10 cellular contexts compared by ENCODE assay signal in the genomic region with DNA sequence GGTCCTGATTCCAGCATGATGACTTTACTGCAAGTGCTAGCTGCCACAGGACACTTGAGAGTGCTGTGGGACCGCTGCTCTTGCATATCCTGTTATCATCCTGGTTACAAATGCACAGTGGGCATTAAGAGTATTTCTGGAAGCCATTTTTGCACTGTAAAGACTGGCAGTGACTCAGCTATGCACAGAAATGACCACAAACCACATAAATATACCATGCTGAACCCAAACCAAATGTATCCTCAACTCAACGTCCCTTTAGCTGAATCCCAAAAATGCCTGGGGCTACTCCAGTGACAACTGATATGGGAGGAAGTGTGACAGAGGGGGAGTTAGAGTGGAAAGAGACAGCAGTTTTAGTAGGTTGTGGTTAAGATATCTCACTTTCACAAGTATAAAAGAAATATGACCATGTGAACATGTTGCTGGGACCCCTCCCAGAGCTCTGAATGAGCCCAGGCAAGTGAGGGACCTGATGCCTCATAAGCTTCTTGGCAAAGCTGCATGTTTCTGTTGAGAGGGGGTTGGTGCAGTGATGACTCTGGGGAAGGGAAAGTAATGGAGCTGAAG. TPM values are rescaled to one million over a fixed set of nuclear protein-coding genes. Genes with fewer than 3 reads are reported as not detected.
DNase-seq lines count a peak whose midpoint lies in the region; ATAC-seq and TF ChIP-seq lines count a peak whose summit lies in the region.
"Had no signal": no experiment of that assay in that cellular context is flagged by ENCODE, and none has a peak within 500 bp of the region (broad histone marks: within the 10 kb centered on the region; RNA-seq: fewer than 3 reads in every experiment).

No MANE protein-coding gene starts in this region.

- peaks cover 2% of the 10 kb centered on the region for H3K36me3 ChIP-seq in GM06990 (ENCODE audit: control insufficient read depth, insufficient read depth, low read length)
- H3K36me3 ChIP-seq: right lobe of liver had no signal

- peak overlapping the region; percentile 68 for H3K27ac Mint-ChIP-seq in activated T-helper 2 cell treated with anti-CD3 and anti-CD28 coated beads, Interferon-gamma antibody, Interleukin-2, Interleukin-4, amounts not matched to agents 10 μg/mL and 5 μg/mL and 100 μg/mL, durations not matched to agents 14 hours and 24 hours and 36 hours
- H3K27ac Mint-ChIP-seq in CD14-positive monocyte = peak overlapping the region in 2 of 7 donors; percentile 17 to 68

- DNase-seq in GM06990 (ENCODE audit: extremely low read depth, insufficient read length) (peak; percentile 16), CD14-positive monocyte (ENCODE audit: low spot score) (no peak), NCI-H146 treated with DMSO at 0.1 percent for 48 hours (lab: John Stamatoyannopoulos, UW; ENCODE audit: unreplicated experiment) (no peak), RKO (ENCODE audit: low spot score) (no peak), NCI-H774 (lab: John Stamatoyannopoulos, UW) (no peak)
- no peak for DNase-seq in activated T-helper 2 cell treated with anti-CD3 and anti-CD28 coated beads, Interferon-gamma antibody, Interleukin-2, Interleukin-4, amounts not matched to agents 10 μg/mL and 5 μg/mL and 100 μg/mL, durations not matched to agents 14 hours and 24 hours and 36 hours (ENCODE audit: low spot score)
- DNase-seq: DMS79 treated with DMSO at 0.1 percent for 48 hours, right lobe of liver had no signal

- TF ChIP-seq CTCF in GM06990 (IDR thresholded peaks at IDR 0.05; ENCODE audit: insufficient read depth, low read length, poor library complexity, severe bottlenecking) = no peak
- TF ChIP-seq CTCF in CD14-positive monocyte (IDR thresholded peaks at IDR 0.05) = no peak

- intact Hi-C loops in activated T-helper 2 cell treated with anti-CD3 and anti-CD28 coated beads, Interferon-gamma antibody, Interleukin-2, Interleukin-4, amounts not matched to agents 10 μg/mL and 5 μg/mL and 100 μg/mL, durations not matched to agents 14 hours and 24 hours and 36 hours (cut with micrococcal nuclease) = loop anchor here (2.0 kb wide), 2 partner anchors 30 to 38 kb away; no protein-coding TSS in a partner anchor
- intact Hi-C loops in CD14-positive monocyte (cut with micrococcal nuclease) = no loop called here

- H3K4me1 Mint-ChIP-seq in activated T-helper 2 cell treated with anti-CD3 and anti-CD28 coated beads, Interferon-gamma antibody, Interleukin-2, Interleukin-4, amounts not matched to agents 10 μg/mL and 5 μg/mL and 100 μg/mL, durations not matched to agents 14 hours and 24 hours and 36 hours (ENCODE audit: low read depth) = peaks cover 22% of the 10 kb centered on the region
- H3K4me1 Mint-ChIP-seq in CD14-positive monocyte = peaks cover 29% of the 10 kb centered on the region

- H3K27me3 ChIP-seq in GM06990 (replicated peaks; ENCODE audit: control insufficient read depth, insufficient read depth, low read length) = no peaks in the 10 kb centered on the region
- H3K27me3 ChIP-seq: right lobe of liver had no signal

- no peaks in the 10 kb centered on the region for H3K27me3 Mint-ChIP-seq in activated T-helper 2 cell treated with anti-CD3 and anti-CD28 coated beads, Interferon-gamma antibody, Interleukin-2, Interleukin-4, amounts not matched to agents 10 μg/mL and 5 μg/mL and 100 μg/mL, durations not matched to agents 14 hours and 24 hours and 36 hours (ENCODE audit: low read depth)
- peaks cover 0 to 1% (median 0%) of the 10 kb centered on the region in 3 donors for H3K27me3 Mint-ChIP-seq in CD14-positive monocyte (ENCODE audit: low read depth in 3 of 3)

- H3K4me3 ChIP-seq in GM06990 (replicated peaks; ENCODE audit: low read depth, low read length) = no peak overlapping the region
- H3K4me3 ChIP-seq: right lobe of liver had no signal

- H3K36me3 Mint-ChIP-seq in activated T-helper 2 cell treated with anti-CD3 and anti-CD28 coated beads, Interferon-gamma antibody, Interleukin-2, Interleukin-4, amounts not matched to agents 10 μg/mL and 5 μg/mL and 100 μg/mL, durations not matched to agents 14 hours and 24 hours and 36 hours (ENCODE audit: low read depth) = peaks cover 47% of the 10 kb centered on the region
- H3K36me3 Mint-ChIP-seq in CD14-positive monocyte = peaks cover 24 to 41% of the 10 kb centered on the region in 2 donors

- ATAC-seq in GM21360 (IDR thresholded peaks at IDR 0.05; ENCODE audit: unreplicated experiment) (peak; percentile 75), HG03432 (IDR thresholded peaks at IDR 0.05; ENCODE audit: unreplicated experiment) (peak; percentile 74)
- ATAC-seq: right lobe of liver had no signal

- no peak overlapping the region for H3K4me3 Mint-ChIP-seq in activated T-helper 2 cell treated with anti-CD3 and anti-CD28 coated beads, Interferon-gamma antibody, Interleukin-2, Interleukin-4, amounts not matched to agents 10 μg/mL and 5 μg/mL and 100 μg/mL, durations not matched to agents 14 hours and 24 hours and 36 hours (ENCODE audit: low read depth)
- no peak overlapping the region for H3K4me3 Mint-ChIP-seq in CD14-positive monocyte

- peaks cover 3% of the 10 kb centered on the region for H3K9me3 Mint-ChIP-seq in activated T-helper 2 cell treated with anti-CD3 and anti-CD28 coated beads, Interferon-gamma antibody, Interleukin-2, Interleukin-4, amounts not matched to agents 10 μg/mL and 5 μg/mL and 100 μg/mL, durations not matched to agents 14 hours and 24 hours and 36 hours
- H3K9me3 Mint-ChIP-seq in CD14-positive monocyte = peaks cover 0 to 5% (median 0%) of the 10 kb centered on the region in 7 donors

RNA-seq across cellular contexts. Expression of a gene that starts 37.3 kb away (rescaled TPM):
- 40.9 and 42.2 TPM in 2 replicates for total RNA-seq in activated T-helper 2 cell treated with anti-CD3 and anti-CD28 coated beads, Interferon-gamma antibody, Interleukin-2, Interleukin-4, amounts not matched to agents 10 μg/mL and 5 μg/mL and 100 μg/mL, durations not matched to agents 14 hours and 24 hours and 36 hours
- polyA plus RNA-seq in CD14-positive monocyte = 10 to 100 TPM; 15.5 to 19.5 TPM
